11 cellular contexts compared by ENCODE assay signal in genomic region chr5:100584069-100584468, GRCh38. TPM values are rescaled to one million over a fixed set of nuclear protein-coding genes. Genes with fewer than 3 reads are reported as not detected.
DNase-seq lines count a peak whose midpoint lies in the region; ATAC-seq and TF ChIP-seq lines count a peak whose summit lies in the region.
"Had no signal": no experiment of that assay in that cellular context is flagged by ENCODE, and none has a peak within 500 bp of the region (broad histone marks: within the 10 kb centered on the region; RNA-seq: fewer than 3 reads in every experiment).

No MANE protein-coding gene starts in this region.

- H3K27ac Mint-ChIP-seq in naive B cell (peak overlapping the region in 1 of 6 donors; percentile 1), endothelial cell (ENCODE audit: unreplicated experiment) (no peak overlapping the region)
- H3K27ac Mint-ChIP-seq in activated CD4-positive, alpha-beta T cell treated with anti-CD3 and anti-CD28 coated beads for 36 hours: no peak overlapping the region
- no peak overlapping the region for H3K27ac Mint-ChIP-seq in activated CD8-positive, alpha-beta memory T cell treated with anti-CD3 and anti-CD28 coated beads, Interleukin-2, amount 10 ng/mL, durations not matched to agents 7 days and 5 days

- POLR2A ChIA-PET in activated CD4-positive, alpha-beta T cell treated with anti-CD3 and anti-CD28 coated beads for 36 hours (lab: Charles Lee): no interaction called here

- H3K4me3 Mint-ChIP-seq in naive B cell (no peak overlapping the region), endothelial cell (ENCODE audit: unreplicated experiment) (no peak overlapping the region)
- H3K4me3 Mint-ChIP-seq in activated CD4-positive, alpha-beta T cell treated with anti-CD3 and anti-CD28 coated beads for 36 hours: no peak overlapping the region
- no peak overlapping the region for H3K4me3 Mint-ChIP-seq in activated CD8-positive, alpha-beta memory T cell treated with anti-CD3 and anti-CD28 coated beads, Interleukin-2, amount 10 ng/mL, durations not matched to agents 7 days and 5 days

- H3K36me3 Mint-ChIP-seq in naive B cell: peaks cover 15 to 16% of the 10 kb centered on the region in 2 donors
- peaks cover 16% of the 10 kb centered on the region for H3K36me3 Mint-ChIP-seq in activated CD4-positive, alpha-beta T cell treated with anti-CD3 and anti-CD28 coated beads for 36 hours (ENCODE audit: low read depth)
- H3K36me3 Mint-ChIP-seq in endothelial cell (ENCODE audit: low read depth, unreplicated experiment): peaks cover 7% of the 10 kb centered on the region
- H3K36me3 Mint-ChIP-seq in activated CD8-positive, alpha-beta memory T cell treated with anti-CD3 and anti-CD28 coated beads, Interleukin-2, amount 10 ng/mL, durations not matched to agents 7 days and 5 days: peaks cover 3% of the 10 kb centered on the region

- TF ChIP-seq CTCF in endothelial cell (IDR thresholded peaks at IDR 0.05; ENCODE audit: unreplicated experiment): no peak

- intact Hi-C loops in activated CD4-positive, alpha-beta T cell treated with anti-CD3 and anti-CD28 coated beads for 36 hours (cut with DNase I, micrococcal nuclease): no loop called here

- H3K4me1 Mint-ChIP-seq in naive B cell (peaks cover 10 to 20% (median 18%) of the 10 kb centered on the region in 3 donors), endothelial cell (ENCODE audit: unreplicated experiment) (no peaks in the 10 kb centered on the region)
- no peaks in the 10 kb centered on the region for H3K4me1 Mint-ChIP-seq in activated CD4-positive, alpha-beta T cell treated with anti-CD3 and anti-CD28 coated beads for 36 hours
- no peaks in the 10 kb centered on the region for H3K4me1 Mint-ChIP-seq in activated CD8-positive, alpha-beta memory T cell treated with anti-CD3 and anti-CD28 coated beads, Interleukin-2, amount 10 ng/mL, durations not matched to agents 7 days and 5 days

- H3K27me3 Mint-ChIP-seq in naive B cell (no peaks in the 10 kb centered on the region), endothelial cell (ENCODE audit: unreplicated experiment) (no peaks in the 10 kb centered on the region)
- H3K27me3 Mint-ChIP-seq in activated CD4-positive, alpha-beta T cell treated with anti-CD3 and anti-CD28 coated beads for 36 hours: no peaks in the 10 kb centered on the region
- no peaks in the 10 kb centered on the region for H3K27me3 Mint-ChIP-seq in activated CD8-positive, alpha-beta memory T cell treated with anti-CD3 and anti-CD28 coated beads, Interleukin-2, amount 10 ng/mL, durations not matched to agents 7 days and 5 days

- H3K9me3 Mint-ChIP-seq in naive B cell (no peaks in the 10 kb centered on the region), endothelial cell (ENCODE audit: unreplicated experiment) (no peaks in the 10 kb centered on the region)
- no peaks in the 10 kb centered on the region for H3K9me3 Mint-ChIP-seq in activated CD4-positive, alpha-beta T cell treated with anti-CD3 and anti-CD28 coated beads for 36 hours (ENCODE audit: low read depth)
- no peaks in the 10 kb centered on the region for H3K9me3 Mint-ChIP-seq in activated CD8-positive, alpha-beta memory T cell treated with anti-CD3 and anti-CD28 coated beads, Interleukin-2, amount 10 ng/mL, durations not matched to agents 7 days and 5 days (ENCODE audit: low read depth)

- DNase-seq in naive B cell (peak; percentile 2), endothelial cell (ENCODE audit: low spot score) (no peak)
- DNase-seq in activated CD4-positive, alpha-beta T cell treated with anti-CD3 and anti-CD28 coated beads for 36 hours: no peak
- no peak for DNase-seq in activated CD8-positive, alpha-beta memory T cell treated with anti-CD3 and anti-CD28 coated beads, Interleukin-2, amount 10 ng/mL, durations not matched to agents 7 days and 5 days
- DNase-seq: body of pancreas, GOT3, SK-N-SH had no signal

- CTCF ChIA-PET in activated CD4-positive, alpha-beta T cell treated with anti-CD3 and anti-CD28 coated beads for 36 hours (lab: Charles Lee): interaction anchor here (0.8 to 1.3 kb wide), 2 partner anchors 14 to 471 kb away, joined by 3 read pairs; no protein-coding TSS in a partner anchor
- CTCF ChIA-PET in activated CD8-positive, alpha-beta memory T cell treated with anti-CD3 and anti-CD28 coated beads, Interleukin-2, amount 10 ng/mL, durations not matched to agents 7 days and 5 days (lab: Charles Lee): no interaction called here

- ATAC-seq in GM18907 (IDR thresholded peaks at IDR 0.05; ENCODE audit: unreplicated experiment) (peak; percentile 99), GM21619 (IDR thresholded peaks at IDR 0.05; ENCODE audit: unreplicated experiment) (peak; percentile 97), HG03135 (IDR thresholded peaks at IDR 0.05; ENCODE audit: unreplicated experiment) (peak; percentile 96), naive B cell (ENCODE audit: low read depth in 2 of 2) (peak; percentile 23 to 25)
- ATAC-seq in activated CD4-positive, alpha-beta T cell treated with anti-CD3 and anti-CD28 coated beads for 36 hours: no peak
- no peak for ATAC-seq in activated CD8-positive, alpha-beta memory T cell treated with anti-CD3 and anti-CD28 coated beads, Interleukin-2, amount 10 ng/mL, durations not matched to agents 7 days and 5 days
- ATAC-seq: body of pancreas, esophagus mucosa had no signal

RNA-seq across cellular contexts. Expression of gene FAM174A, which starts 48.9 kb away (rescaled TPM):
- 1 to 10 TPM in 5 of 6 donors, not detected in 1; 3.7 to 6.9 (median 4.8) TPM for polyA plus RNA-seq in naive B cell (ENCODE audit: low read depth in 6 of 6)
- total RNA-seq in activated CD4-positive, alpha-beta T cell treated with anti-CD3 and anti-CD28 coated beads for 36 hours: 1 to 10 TPM; 3.9 to 4.7 TPM
- 9.0 TPM for total RNA-seq in endothelial cell (ENCODE audit: unreplicated experiment)
- 1 to 10 TPM; 4.7 to 5.8 TPM for total RNA-seq in activated CD8-positive, alpha-beta memory T cell treated with anti-CD3 and anti-CD28 coated beads, Interleukin-2, amount 10 ng/mL, durations not matched to agents 7 days and 5 days

Comparison
In these comparisons a context has a peak if more than half of its experiments do, and no peak if none do; other contexts are left out.
1. ATAC-seq: peak in GM18907 (single experiment), GM21619 (single experiment), HG03135 (single experiment) and naive B cell (2 of 2); none in activated CD4-positive, alpha-beta T cell treated with anti-CD3 and anti-CD28 coated beads for 36 hours (single experiment) and activated CD8-positive, alpha-beta memory T cell treated with anti-CD3 and anti-CD28 coated beads, Interleukin-2, amount 10 ng/mL, durations not matched to agents 7 days and 5 days (single experiment).